ENCODE assay signal across 13 cellular contexts in the genomic region with DNA sequence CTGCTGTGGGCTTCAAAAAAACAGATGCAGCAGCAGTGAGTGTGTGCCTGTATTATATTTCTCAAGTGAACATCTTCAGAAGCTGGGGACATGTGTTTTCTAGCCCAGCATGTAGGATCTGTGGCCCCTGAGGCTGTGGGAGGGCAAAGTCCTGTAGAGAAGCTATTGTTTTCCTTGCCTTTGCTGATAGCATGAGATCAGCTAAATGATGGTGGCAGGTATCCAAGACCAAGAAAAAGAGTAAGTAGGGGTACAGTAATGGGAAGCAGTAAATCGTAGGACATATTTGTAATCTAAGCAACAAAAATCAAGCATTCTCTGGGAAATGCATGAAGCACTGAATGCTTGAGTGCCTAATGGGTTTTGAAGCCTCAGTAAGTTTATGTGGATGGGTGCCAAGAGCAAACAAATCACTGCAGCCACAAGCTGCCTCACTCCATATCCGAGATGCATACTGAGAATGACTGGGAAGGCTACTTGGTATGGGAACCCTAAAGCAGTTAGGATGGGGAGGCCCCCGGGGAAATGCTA.
DNase-seq lines count a peak whose midpoint lies in the region; ATAC-seq and TF ChIP-seq lines count a peak whose summit lies in the region.
"Had no signal": no experiment of that assay in that cellular context is flagged by ENCODE, and none has a peak within 500 bp of the region (broad histone marks: within the 10 kb centered on the region; RNA-seq: fewer than 3 reads in every experiment).

No MANE protein-coding gene starts in this region.

- no peaks in the 10 kb centered on the region for H4K20me1 ChIP-seq in SK-N-SH (ENCODE audit: insufficient read depth)

- ATAC-seq in Right ventricle myocardium inferior, result no peak

- CTCF ChIA-PET in SK-N-SH (lab: Yijun Ruan, JAX), result interaction anchor here (0.7 to 7.6 kb wide), 5 partner anchors 8 to 333 kb away, joined by 3 to 68 read pairs (median 8); no protein-coding TSS in a partner anchor
- CTCF ChIA-PET in activated naive CD4-positive, alpha-beta T cell treated with anti-CD3 and anti-CD28 coated beads, Interleukin-2, amount 10 ng/mL, durations not matched to agents 7 days and 5 days (lab: Charles Lee), result interaction anchor here (0.9 to 1.2 kb wide), 2 partner anchors 13 to 23 kb away, joined by 3 to 4 read pairs; no protein-coding TSS in a partner anchor

- POLR2A ChIA-PET in SK-N-SH (lab: Yijun Ruan, JAX), result interaction anchor here (0.9 to 1.7 kb wide), 4 partner anchors 9 to 333 kb away, joined by 3 to 6 read pairs (median 4); no protein-coding TSS in a partner anchor

- peak; percentile 14 for DNase-seq in NCI-H2029 treated with DMSO at 0.1 percent for 48 hours (lab: John Stamatoyannopoulos, UW)
- no peak for DNase-seq in NCI-H2029 (lab: John Stamatoyannopoulos, UW)
- peak; percentile 57 for DNase-seq in SK-N-SH
- peak; percentile 31 for DNase-seq in iris pigment epithelial cell (ENCODE audit: low read depth)
- DNase-seq in Right ventricle myocardium inferior (ENCODE audit: missing footprints), result no peak
- no peak for DNase-seq in WERI-Rb-1
- DNase-seq in activated naive CD4-positive, alpha-beta T cell treated with anti-CD3 and anti-CD28 coated beads, Interleukin-2, amount 10 ng/mL, durations not matched to agents 7 days and 5 days, result no peak
- DNase-seq in NCI-H526 treated with DMSO at 0.1 percent for 48 hours (lab: John Stamatoyannopoulos, UW), result no peak
- DNase-seq: mammary epithelial cell, sigmoid colon, T1000, uterus had no signal

- H3K36me3 ChIP-seq in SK-N-SH (replicated peaks in 1 of 2; ENCODE audit: control insufficient read depth in 1 of 2, insufficient read depth in 2 of 2, low read length in 1 of 2), result no peaks in the 10 kb centered on the region
- H3K36me3 ChIP-seq in WERI-Rb-1, result no peaks in the 10 kb centered on the region
- H3K36me3 ChIP-seq: sigmoid colon, uterus had no signal

- TF ChIP-seq CTCF in SK-N-SH (IDR thresholded peaks at IDR 0.05) (no peak), WERI-Rb-1 (IDR thresholded peaks at IDR 0.05; ENCODE audit: low read depth, low read length) (no peak)

- no peaks in the 10 kb centered on the region for H3K36me3 Mint-ChIP-seq in activated naive CD4-positive, alpha-beta T cell treated with anti-CD3 and anti-CD28 coated beads, Interleukin-2, amount 10 ng/mL, durations not matched to agents 7 days and 5 days

- no peaks in the 10 kb centered on the region for H3K9me2 ChIP-seq in SK-N-SH

- H3K27ac Mint-ChIP-seq in activated naive CD4-positive, alpha-beta T cell treated with anti-CD3 and anti-CD28 coated beads, Interleukin-2, amount 10 ng/mL, durations not matched to agents 7 days and 5 days, result no peak overlapping the region

- H3K79me2 ChIP-seq in SK-N-SH (ENCODE audit: insufficient read depth), result no peaks in the 10 kb centered on the region

- H3K27ac ChIP-seq in SK-N-SH (ENCODE audit: low read depth in 2 of 2, low read length in 1 of 2) (peak overlapping the region in 1 of 2 experiments; percentile 90; a peak in 2 of 4 replicates), WERI-Rb-1 (no peak overlapping the region)
- H3K27ac ChIP-seq: KMS-11, sigmoid colon, uterus had no signal

- H3K27me3 ChIP-seq in SK-N-SH (ENCODE audit: insufficient read depth) (no peaks in the 10 kb centered on the region), WERI-Rb-1 (ENCODE audit: insufficient read depth, low read depth, severe bottlenecking) (no peaks in the 10 kb centered on the region)
- H3K27me3 ChIP-seq: sigmoid colon, uterus had no signal

- H3K9me3 ChIP-seq in SK-N-SH, result no peaks in the 10 kb centered on the region
- no peaks in the 10 kb centered on the region for H3K9me3 ChIP-seq in WERI-Rb-1 (ENCODE audit: severe bottlenecking)
- H3K9me3 ChIP-seq: sigmoid colon, uterus had no signal

- H2AFZ ChIP-seq in SK-N-SH (ENCODE audit: low read depth), result no peak overlapping the region

- H3K9me3 Mint-ChIP-seq in activated naive CD4-positive, alpha-beta T cell treated with anti-CD3 and anti-CD28 coated beads, Interleukin-2, amount 10 ng/mL, durations not matched to agents 7 days and 5 days, result no peaks in the 10 kb centered on the region

- H3K4me1 ChIP-seq in SK-N-SH (ENCODE audit: control insufficient read depth in 1 of 2, insufficient read depth in 2 of 2, low read depth in 1 of 2, low read length in 1 of 2), result peaks cover 6 to 27% of the 10 kb centered on the region in 2 experiments; a peak in 3 of 4 replicates
- H3K4me1 ChIP-seq: sigmoid colon, uterus had no signal

- H3K9ac ChIP-seq in SK-N-SH, result no peak overlapping the region
- H3K9ac ChIP-seq: KMS-11 had no signal

- no peak overlapping the region for H3K4me3 ChIP-seq in SK-N-SH (ENCODE audit: low read depth in 2 of 2, low read length in 1 of 2)
- no peak overlapping the region for H3K4me3 ChIP-seq in WERI-Rb-1 (ENCODE audit: low read depth, low read length)
- H3K4me3 ChIP-seq: sigmoid colon, uterus had no signal

- no peaks in the 10 kb centered on the region for H3K4me1 Mint-ChIP-seq in activated naive CD4-positive, alpha-beta T cell treated with anti-CD3 and anti-CD28 coated beads, Interleukin-2, amount 10 ng/mL, durations not matched to agents 7 days and 5 days

- H3F3A ChIP-seq in SK-N-SH (replicated peaks; ENCODE audit: insufficient read depth), result no peaks in the 10 kb centered on the region

- intact Hi-C loops in Right ventricle myocardium inferior (cut with DNase I), result no loop called here

- WGBS in SK-N-SH (ENCODE audit: low lambda C conversion rate), result 9% methylated on average over 3 of the region's 3 CpGs

- H3K4me2 ChIP-seq in SK-N-SH, result no peak overlapping the region
- H3K4me2 ChIP-seq: KMS-11 had no signal

- TF ChIP-seq EP300 in SK-N-SH (IDR thresholded peaks at IDR 0.05; ENCODE audit: borderline replicate concordance in 1 of 2, low read depth in 1 of 2, low read length in 1 of 2), result peak in 1 of 2 experiments; percentile 29; a peak in 1 of 4 replicates

- H3K4me3 Mint-ChIP-seq in activated naive CD4-positive, alpha-beta T cell treated with anti-CD3 and anti-CD28 coated beads, Interleukin-2, amount 10 ng/mL, durations not matched to agents 7 days and 5 days, result no peak overlapping the region

- no peak for TF ChIP-seq RAD21 in SK-N-SH (IDR thresholded peaks at IDR 0.05; ENCODE audit: low read length)

- H3K27me3 Mint-ChIP-seq in activated naive CD4-positive, alpha-beta T cell treated with anti-CD3 and anti-CD28 coated beads, Interleukin-2, amount 10 ng/mL, durations not matched to agents 7 days and 5 days, result no peaks in the 10 kb centered on the region

TF ChIP-seq in SK-N-SH, 30 proteins besides CTCF, POLR2A, EP300 and RAD21 (continues in another document):
- TF ChIP-seq POLR2AphosphoS5 (IDR thresholded peaks at IDR 0.05; ENCODE audit: low read depth, low read length) (no peak), RXRA (IDR thresholded peaks at IDR 0.05; ENCODE audit: borderline replicate concordance, low read depth) (no peak), MXI1 (IDR thresholded peaks at IDR 0.05; ENCODE audit: low read depth, low read length) (peak; percentile 36; the same call in 1 of the 2 replicates), ZBTB33 (IDR thresholded peaks at IDR 0.05; ENCODE audit: borderline replicate concordance, low read depth) (no peak), NRF1 (IDR thresholded peaks at IDR 0.05; ENCODE audit: low read depth, low read length) (no peak), MEF2A (IDR thresholded peaks at IDR 0.05; ENCODE audit: borderline replicate concordance, low read depth) (no peak), IRF3 (IDR thresholded peaks at IDR 0.05; ENCODE audit: low read depth, low read length) (no peak), SMC3 (IDR thresholded peaks at IDR 0.05; ENCODE audit: low read depth, low read length) (no peak), GATA2 (CRISPR knock-in tag; IDR thresholded peaks at IDR 0.05) (peak; percentile 50; the same call in 1 of the 2 replicates), FOSL2 (IDR thresholded peaks at IDR 0.05; ENCODE audit: borderline replicate concordance, low read depth) (no peak), TCF12 (IDR thresholded peaks at IDR 0.05) (no peak), YY1 (IDR thresholded peaks at IDR 0.05; ENCODE audit: low read depth) (no peak), CHD2 (IDR thresholded peaks at IDR 0.05; ENCODE audit: low read length, partially characterized antibody) (no peak), EZH2phosphoT487 (IDR thresholded peaks at IDR 0.05; ENCODE audit: borderline replicate concordance, low read depth) (no peak), FOXJ3 (CRISPR knock-in tag; IDR thresholded peaks at IDR 0.05) (peak; percentile 56; the same call in 1 of the 2 replicates)
- TF ChIP-seq, protein P1, sequence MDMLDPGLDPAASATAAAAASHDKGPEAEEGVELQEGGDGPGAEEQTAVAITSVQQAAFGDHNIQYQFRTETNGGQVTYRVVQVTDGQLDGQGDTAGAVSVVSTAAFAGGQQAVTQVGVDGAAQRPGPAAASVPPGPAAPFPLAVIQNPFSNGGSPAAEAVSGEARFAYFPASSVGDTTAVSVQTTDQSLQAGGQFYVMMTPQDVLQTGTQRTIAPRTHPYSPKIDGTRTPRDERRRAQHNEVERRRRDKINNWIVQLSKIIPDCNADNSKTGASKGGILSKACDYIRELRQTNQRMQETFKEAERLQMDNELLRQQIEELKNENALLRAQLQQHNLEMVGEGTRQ (IDR thresholded peaks at IDR 0.05; ENCODE audit: borderline replicate concordance, low read depth, low read length), result no peak

Comparison
In these comparisons a context has a peak if more than half of its experiments do, and no peak if none do; other contexts are left out.
1. DNase-seq: peak in NCI-H2029 treated with DMSO at 0.1 percent for 48 hours (single experiment), SK-N-SH (single experiment) and iris pigment epithelial cell (single experiment); none in NCI-H2029 (single experiment), Right ventricle myocardium inferior (single experiment), WERI-Rb-1 (single experiment), activated naive CD4-positive, alpha-beta T cell treated with anti-CD3 and anti-CD28 coated beads, Interleukin-2, amount 10 ng/mL, durations not matched to agents 7 days and 5 days (single experiment) and NCI-H526 treated with DMSO at 0.1 percent for 48 hours (single experiment).